In genomic region chr4:176150283-176150682, GRCh38 we compare ENCODE assay signal across 8 cellular contexts. TPM values are rescaled to one million over a fixed set of nuclear protein-coding genes. Genes with fewer than 3 reads are reported as not detected.
DNase-seq lines count a peak whose midpoint lies in the region; ATAC-seq and FAIRE-seq lines count a peak whose summit lies in the region.

No MANE protein-coding gene starts in this region.

- H3K27me3 Mint-ChIP-seq in activated CD8-positive, alpha-beta T cell treated with anti-CD3 and anti-CD28 coated beads, Interleukin-2, amount 10 ng/mL, durations not matched to agents 7 days and 5 days (ENCODE audit: low read depth) = no peaks in the 10 kb centered on the region

- H3K4me3 Mint-ChIP-seq in activated CD8-positive, alpha-beta T cell treated with anti-CD3 and anti-CD28 coated beads, Interleukin-2, amount 10 ng/mL, durations not matched to agents 7 days and 5 days = no peak overlapping the region

- DNase-seq in SIG-M5 treated with dmso at 0.1 percent for 504 hours (lab: John Stamatoyannopoulos, UW; ENCODE audit: unreplicated experiment) (peak; percentile 4), SIG-M5 (lab: John Stamatoyannopoulos, UW) (no peak), MV-4-11 (lab: John Stamatoyannopoulos, UW) (peak; percentile 3), superior temporal gyrus (ENCODE audit: extremely low spot score) (peak; percentile 44)
- DNase-seq in activated CD8-positive, alpha-beta T cell treated with anti-CD3 and anti-CD28 coated beads, Interleukin-2, amount 10 ng/mL, durations not matched to agents 7 days and 5 days = no peak

- H3K9me3 Mint-ChIP-seq in activated CD8-positive, alpha-beta T cell treated with anti-CD3 and anti-CD28 coated beads, Interleukin-2, amount 10 ng/mL, durations not matched to agents 7 days and 5 days (ENCODE audit: insufficient read depth) = no peaks in the 10 kb centered on the region

- no peak for ATAC-seq in activated CD8-positive, alpha-beta T cell treated with anti-CD3 and anti-CD28 coated beads, Interleukin-2, amount 10 ng/mL, durations not matched to agents 7 days and 5 days
- ATAC-seq in esophagus mucosa (no peak), GM21737 (IDR thresholded peaks at IDR 0.05; ENCODE audit: unreplicated experiment) (no peak)

- H3K36me3 Mint-ChIP-seq in activated CD8-positive, alpha-beta T cell treated with anti-CD3 and anti-CD28 coated beads, Interleukin-2, amount 10 ng/mL, durations not matched to agents 7 days and 5 days (ENCODE audit: low read depth) = no peaks in the 10 kb centered on the region

- POLR2A ChIA-PET in activated CD8-positive, alpha-beta T cell treated with anti-CD3 and anti-CD28 coated beads, Interleukin-2, amount 10 ng/mL, durations not matched to agents 7 days and 5 days (lab: Charles Lee) = no interaction called here

- H3K27ac Mint-ChIP-seq in activated CD8-positive, alpha-beta T cell treated with anti-CD3 and anti-CD28 coated beads, Interleukin-2, amount 10 ng/mL, durations not matched to agents 7 days and 5 days = no peak overlapping the region

- peak; percentile 69 for FAIRE-seq in endometrium (lab: Jason Lieb, UNC)

- CTCF ChIA-PET in activated CD8-positive, alpha-beta T cell treated with anti-CD3 and anti-CD28 coated beads, Interleukin-2, amount 10 ng/mL, durations not matched to agents 7 days and 5 days (lab: Charles Lee) = interaction anchor here (1.0 kb wide), 1 partner anchor 191 kb away, joined by 3 read pairs; no protein-coding TSS in a partner anchor

- no peaks in the 10 kb centered on the region for H3K4me1 Mint-ChIP-seq in activated CD8-positive, alpha-beta T cell treated with anti-CD3 and anti-CD28 coated beads, Interleukin-2, amount 10 ng/mL, durations not matched to agents 7 days and 5 days (ENCODE audit: low read depth)

RNA-seq across cellular contexts. Expression of gene SPATA4, which starts 45.1 kb away (rescaled TPM):
- total RNA-seq in activated CD8-positive, alpha-beta T cell treated with anti-CD3 and anti-CD28 coated beads, Interleukin-2, amount 10 ng/mL, durations not matched to agents 7 days and 5 days = not detected
- not detected for total RNA-seq in esophagus mucosa

Comparison
In these comparisons a context has a peak if more than half of its experiments do, and no peak if none do; other contexts are left out.
1. DNase-seq: peak in SIG-M5 treated with dmso at 0.1 percent for 504 hours (single experiment), MV-4-11 (single experiment) and superior temporal gyrus (single experiment); none in SIG-M5 (single experiment) and activated CD8-positive, alpha-beta T cell treated with anti-CD3 and anti-CD28 coated beads, Interleukin-2, amount 10 ng/mL, durations not matched to agents 7 days and 5 days (single experiment).